In genomic region chr10:12501324-12501723, GRCh38 we compare ENCODE assay signal across 1 cellular context.
TF ChIP-seq lines count a peak whose summit lies in the region.

No MANE protein-coding gene starts in this region.

TF ChIP-seq in WTC11, 78 proteins besides CTCF, POLR2A, EP300 and RAD21 (continued from another document):
- TF ChIP-seq ZNF425 (CRISPR knock-in tag; conservative IDR thresholded peaks at IDR 0.05): no peak
TF ChIP-seq in WTC11: peak in this region for 0.
